In genomic region chrX:31298881-31299280, GRCh38 we compare ENCODE assay signal across 1 cellular context.
A peak's percentile ranks its signal among the peaks of the same experiment; 100 is the strongest.
TF ChIP-seq lines count a peak whose summit lies in the region.

No MANE protein-coding gene starts in this region.

TF ChIP-seq in GM12878, 131 proteins besides CTCF, POLR2A, EP300 and RAD21 (continued from another document):
- TF ChIP-seq IRF4 (IDR thresholded peaks at IDR 0.05; ENCODE audit: low read depth, low read length), result no peak
- TF ChIP-seq SP1 (IDR thresholded peaks at IDR 0.05; ENCODE audit: low read depth, low read length), result no peak
- no peak for TF ChIP-seq ATF3 (IDR thresholded peaks at IDR 0.05; ENCODE audit: borderline replicate concordance, extremely low read depth, low read depth, low read length)
- no peak for TF ChIP-seq FOXK2 (IDR thresholded peaks at IDR 0.05)
- TF ChIP-seq BMI1 (IDR thresholded peaks at IDR 0.05; ENCODE audit: borderline replicate concordance), result 0 out of 2 replicates have a peak, but pooled peaks have one; percentile 21
- no peak for TF ChIP-seq CBFB (IDR thresholded peaks at IDR 0.05; ENCODE audit: low read depth)
- TF ChIP-seq MEF2A (IDR thresholded peaks at IDR 0.05; ENCODE audit: insufficient read depth, low read depth, low read length), result no peak
